In the genomic region with DNA sequence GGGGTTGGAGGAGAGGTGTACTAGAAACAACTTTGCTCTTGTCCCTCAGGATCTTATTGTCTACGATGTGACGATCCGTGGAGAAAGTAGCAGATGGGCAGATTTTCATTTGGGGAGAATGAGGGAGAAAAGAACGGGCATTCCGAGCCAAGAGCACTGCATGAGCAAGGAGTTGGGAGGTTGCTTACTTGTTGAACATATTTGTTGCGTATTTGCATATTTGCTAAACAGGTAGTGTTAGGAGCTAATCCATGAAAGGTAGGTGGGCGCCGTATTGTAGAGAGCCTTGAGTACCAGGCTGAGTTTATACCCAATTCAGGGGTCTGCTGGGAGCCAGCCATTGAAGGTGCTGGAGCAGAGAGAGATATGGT, we compare ENCODE assay signal across 8 cellular contexts. TPM values are rescaled to one million over a fixed set of nuclear protein-coding genes. Genes with fewer than 3 reads are reported as not detected.
DNase-seq lines count a peak whose midpoint lies in the region; ATAC-seq and TF ChIP-seq lines count a peak whose summit lies in the region.

No MANE protein-coding gene starts in this region.

- TF ChIP-seq CTCF in ascending aorta (IDR thresholded peaks at IDR 0.05) = no peak
- TF ChIP-seq CTCF in liver (IDR thresholded peaks at IDR 0.05; ENCODE audit: low read depth, low read length, missing input control) = no peak
- TF ChIP-seq CTCF in transverse colon (IDR thresholded peaks at IDR 0.05) = no peak
- no peak for TF ChIP-seq CTCF in GM10266 (IDR thresholded peaks at IDR 0.05; ENCODE audit: control insufficient read depth, insufficient read depth, low read depth, missing control alignments)

- no peak for TF ChIP-seq RAD21 in liver (IDR thresholded peaks at IDR 0.05)

- no peaks in the 10 kb centered on the region for H3K27me3 Mint-ChIP-seq in activated T-cell treated with anti-CD3 and anti-CD28 coated beads, Interleukin-2, amount 50 U/mL, for 4 hours (ENCODE audit: low read depth)

- no peak for DNase-seq in activated T-cell treated with anti-CD3 and anti-CD28 coated beads, Interleukin-2, amount 50 U/mL, for 4 hours
- no peak for DNase-seq in activated T-cell treated with anti-CD3 and anti-CD28 coated beads, Interleukin-2, amount 50 U/mL, for 48 hours
- DNase-seq in ascending aorta (ENCODE audit: low spot score in 2 of 2) (no peak), transverse colon (no peak), GM03348 (ENCODE audit: low spot score) (no peak), GM10266 (ENCODE audit: extremely low spot score) (no peak)

- peak overlapping the region; percentile 15 to 24 for H3K9ac ChIP-seq in liver (ENCODE audit: low read depth in 1 of 2, low read length in 2 of 2)

- no peak for TF ChIP-seq EP300 in transverse colon (IDR thresholded peaks at IDR 0.05; ENCODE audit: low read depth)

- H3K27me3 ChIP-seq in ascending aorta = no peaks in the 10 kb centered on the region
- H3K27me3 ChIP-seq in liver (ENCODE audit: control insufficient read depth in 4 of 4, insufficient read depth in 4 of 4, low read length in 3 of 4) = no peaks in the 10 kb centered on the region
- no peaks in the 10 kb centered on the region for H3K27me3 ChIP-seq in transverse colon

- peak overlapping the region; percentile 82 to 96 for H3K4me3 ChIP-seq in ascending aorta
- H3K4me3 ChIP-seq in liver (ENCODE audit: low read depth in 1 of 3, low read length in 3 of 3) = peak overlapping the region; percentile 73 to 91 (median 87)
- H3K4me3 ChIP-seq in transverse colon = peak overlapping the region; percentile 59 to 98 (median 71)

- peaks cover 30% of the 10 kb centered on the region for H3K4me1 Mint-ChIP-seq in activated T-cell treated with anti-CD3 and anti-CD28 coated beads, Interleukin-2, amount 50 U/mL, for 4 hours (ENCODE audit: low read depth)

- 13% methylated on average over 8 of the region's 8 CpGs for WGBS in liver
- 0 to 17% methylated on average over 2 to 8 of the region's 8 CpGs for WGBS in transverse colon (ENCODE audit: low coverage in 1 of 2), 2 donors

- H3K27ac ChIP-seq in ascending aorta = peak overlapping the region; percentile 56 to 62
- peak overlapping the region in 1 of 2 donors; percentile 36 for H3K27ac ChIP-seq in liver (ENCODE audit: low read depth in 1 of 2, low read length in 2 of 2)
- peak overlapping the region; percentile 79 to 88 (median 82) for H3K27ac ChIP-seq in transverse colon

- in situ Hi-C loops in transverse colon (cut with MboI; ENCODE audit: low pct_ligation_motif_present in 1 of 4, low pct_unique_long_range_greater_than_20kb in 1 of 4, low sequenced_read_pairs in 3 of 4) = no loop called here

- H3K9me3 Mint-ChIP-seq in activated T-cell treated with anti-CD3 and anti-CD28 coated beads, Interleukin-2, amount 50 U/mL, for 4 hours = no peaks in the 10 kb centered on the region

- H3K4me1 ChIP-seq in ascending aorta = peaks cover 0 to 7% of the 10 kb centered on the region in 2 donors
- peaks cover 9 to 22% (median 14%) of the 10 kb centered on the region in 4 donors for H3K4me1 ChIP-seq in liver (ENCODE audit: control insufficient read depth in 4 of 4, insufficient read depth in 4 of 4, low read length in 3 of 4)
- peaks cover 14 to 21% (median 17%) of the 10 kb centered on the region in 4 donors for H3K4me1 ChIP-seq in transverse colon

- peaks cover 43 to 45% of the 10 kb centered on the region in 2 donors for H3K36me3 ChIP-seq in ascending aorta
- peaks cover 21 to 47% (median 30%) of the 10 kb centered on the region in 4 donors for H3K36me3 ChIP-seq in liver (ENCODE audit: control insufficient read depth in 4 of 4, insufficient read depth in 3 of 4, low read depth in 1 of 4, low read length in 3 of 4)
- H3K36me3 ChIP-seq in transverse colon = peaks cover 0 to 28% (median 8%) of the 10 kb centered on the region in 4 donors

- peaks cover 31% of the 10 kb centered on the region for H3K36me3 Mint-ChIP-seq in activated T-cell treated with anti-CD3 and anti-CD28 coated beads, Interleukin-2, amount 50 U/mL, for 4 hours (ENCODE audit: insufficient read depth)

- H3K9me3 ChIP-seq in ascending aorta = no peaks in the 10 kb centered on the region
- no peaks in the 10 kb centered on the region for H3K9me3 ChIP-seq in liver (ENCODE audit: control insufficient read depth in 4 of 4, low read length in 3 of 4)
- no peaks in the 10 kb centered on the region for H3K9me3 ChIP-seq in transverse colon

- intact Hi-C loops in ascending aorta (cut with DNase I) = no loop called here
- intact Hi-C loops in transverse colon (cut with DNase I; ENCODE audit: low total_unique reads) = no loop called here

- H3K4me3 Mint-ChIP-seq in activated T-cell treated with anti-CD3 and anti-CD28 coated beads, Interleukin-2, amount 50 U/mL, for 4 hours = peak overlapping the region; percentile 90

- ATAC-seq in activated T-cell treated with anti-CD3 and anti-CD28 coated beads, Interleukin-2, amount 50 U/mL, for 4 hours = no peak
- no peak for ATAC-seq in HG02798 (IDR thresholded peaks at IDR 0.05; ENCODE audit: poor library complexity, unreplicated experiment)

- no peak for TF ChIP-seq POLR2A in transverse colon (IDR thresholded peaks at IDR 0.05)

TF ChIP-seq in liver, 16 proteins besides CTCF, POLR2A, EP300 and RAD21 (continues in another document):
- TF ChIP-seq, protein P1, sequence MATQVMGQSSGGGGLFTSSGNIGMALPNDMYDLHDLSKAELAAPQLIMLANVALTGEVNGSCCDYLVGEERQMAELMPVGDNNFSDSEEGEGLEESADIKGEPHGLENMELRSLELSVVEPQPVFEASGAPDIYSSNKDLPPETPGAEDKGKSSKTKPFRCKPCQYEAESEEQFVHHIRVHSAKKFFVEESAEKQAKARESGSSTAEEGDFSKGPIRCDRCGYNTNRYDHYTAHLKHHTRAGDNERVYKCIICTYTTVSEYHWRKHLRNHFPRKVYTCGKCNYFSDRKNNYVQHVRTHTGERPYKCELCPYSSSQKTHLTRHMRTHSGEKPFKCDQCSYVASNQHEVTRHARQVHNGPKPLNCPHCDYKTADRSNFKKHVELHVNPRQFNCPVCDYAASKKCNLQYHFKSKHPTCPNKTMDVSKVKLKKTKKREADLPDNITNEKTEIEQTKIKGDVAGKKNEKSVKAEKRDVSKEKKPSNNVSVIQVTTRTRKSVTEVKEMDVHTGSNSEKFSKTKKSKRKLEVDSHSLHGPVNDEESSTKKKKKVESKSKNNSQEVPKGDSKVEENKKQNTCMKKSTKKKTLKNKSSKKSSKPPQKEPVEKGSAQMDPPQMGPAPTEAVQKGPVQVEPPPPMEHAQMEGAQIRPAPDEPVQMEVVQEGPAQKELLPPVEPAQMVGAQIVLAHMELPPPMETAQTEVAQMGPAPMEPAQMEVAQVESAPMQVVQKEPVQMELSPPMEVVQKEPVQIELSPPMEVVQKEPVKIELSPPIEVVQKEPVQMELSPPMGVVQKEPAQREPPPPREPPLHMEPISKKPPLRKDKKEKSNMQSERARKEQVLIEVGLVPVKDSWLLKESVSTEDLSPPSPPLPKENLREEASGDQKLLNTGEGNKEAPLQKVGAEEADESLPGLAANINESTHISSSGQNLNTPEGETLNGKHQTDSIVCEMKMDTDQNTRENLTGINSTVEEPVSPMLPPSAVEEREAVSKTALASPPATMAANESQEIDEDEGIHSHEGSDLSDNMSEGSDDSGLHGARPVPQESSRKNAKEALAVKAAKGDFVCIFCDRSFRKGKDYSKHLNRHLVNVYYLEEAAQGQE (IDR thresholded peaks at IDR 0.05) = no peak
- TF ChIP-seq, protein P2, sequence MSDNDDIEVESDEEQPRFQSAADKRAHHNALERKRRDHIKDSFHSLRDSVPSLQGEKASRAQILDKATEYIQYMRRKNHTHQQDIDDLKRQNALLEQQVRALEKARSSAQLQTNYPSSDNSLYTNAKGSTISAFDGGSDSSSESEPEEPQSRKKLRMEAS (IDR thresholded peaks at IDR 0.05) = no peak
- TF ChIP-seq HNF4G (IDR thresholded peaks at IDR 0.05) = no peak
- TF ChIP-seq HNF4A (conservative IDR thresholded peaks at IDR 0.05) = no peak
- no peak for TF ChIP-seq NR2F2 (IDR thresholded peaks at IDR 0.05)
- no peak for TF ChIP-seq FOXA1 (IDR thresholded peaks at IDR 0.05)

RNA-seq across cellular contexts. Expression of gene BCS1L, which starts 0.5 kb away (rescaled TPM):
- total RNA-seq in activated T-cell treated with anti-CD3 and anti-CD28 coated beads, Interleukin-2, amount 50 U/mL, for 4 hours = 100 to 1,000 TPM in 1 of 3 donors, 10 to 100 TPM in 2; 94.1 to 106 (median 97.4) TPM
- total RNA-seq in ascending aorta (27.7 TPM), liver (10 to 100 TPM; 14.8 to 27.5 TPM), transverse colon (10 to 100 TPM; 40.3 to 51.3 (median 42.8) TPM)
- 10 to 100 TPM; 22.9 to 30.1 TPM for polyA plus RNA-seq in liver

RNA-seq across cellular contexts. Expression of gene ZNF142, which starts 0.6 kb away (rescaled TPM):
- total RNA-seq in activated T-cell treated with anti-CD3 and anti-CD28 coated beads, Interleukin-2, amount 50 U/mL, for 4 hours = 10 to 100 TPM; 68.5 to 75.5 (median 70.5) TPM
- total RNA-seq in ascending aorta (79.7 TPM), liver (1 to 10 TPM; 6.0 to 7.4 TPM), transverse colon (10 to 100 TPM; 18.5 to 58.0 (median 24.5) TPM)
- 1 to 10 TPM; 2.2 to 3.7 TPM for polyA plus RNA-seq in liver

RNA-seq across cellular contexts. Expression of gene RNF25, which starts 11.8 kb away (rescaled TPM):
- 10 to 100 TPM; 25.6 to 34.6 (median 32.7) TPM for total RNA-seq in activated T-cell treated with anti-CD3 and anti-CD28 coated beads, Interleukin-2, amount 50 U/mL, for 4 hours
- total RNA-seq in ascending aorta (36.0 TPM), liver (1 to 10 TPM; 6.5 to 8.2 TPM), transverse colon (10 to 100 TPM in 3 of 4 donors, 1 to 10 TPM in 1; 1.6 to 52.7 (median 12.7) TPM)
- 10 to 100 TPM in 1 of 2 donors, 1 to 10 TPM in 1; 3.3 to 14.0 TPM for polyA plus RNA-seq in liver

RNA-seq across cellular contexts. Expression of gene STK36, which starts 11.9 kb away (rescaled TPM):
- total RNA-seq in activated T-cell treated with anti-CD3 and anti-CD28 coated beads, Interleukin-2, amount 50 U/mL, for 4 hours = 10 to 100 TPM; 15.7 to 18.3 (median 15.7) TPM
- total RNA-seq in ascending aorta = 17.7 TPM
- total RNA-seq in liver = 10 to 100 TPM in 1 of 2 donors, 1 to 10 TPM in 1; 5.1 to 17.2 TPM
- polyA plus RNA-seq in liver = 1 to 10 TPM; 5.2 to 8.9 TPM
- total RNA-seq in transverse colon = 10 to 100 TPM; 34.5 to 73.6 (median 44.8) TPM

RNA-seq across cellular contexts. Expression of gene TTLL4, which starts 50.7 kb away (rescaled TPM):
- total RNA-seq in activated T-cell treated with anti-CD3 and anti-CD28 coated beads, Interleukin-2, amount 50 U/mL, for 4 hours = 10 to 100 TPM; 44.2 to 53.0 (median 52.5) TPM
- 93.4 TPM for total RNA-seq in ascending aorta
- total RNA-seq in liver = 10 to 100 TPM in 1 of 2 donors, 1 to 10 TPM in 1; 6.9 to 14.0 TPM
- polyA plus RNA-seq in liver = 1 to 10 TPM; 5.7 to 6.4 TPM
- total RNA-seq in transverse colon = 10 to 100 TPM in 3 of 4 donors, 1 to 10 TPM in 1; 6.0 to 26.0 (median 15.9) TPM
